27 cellular contexts compared by ENCODE assay signal in genomic region chr18:48889981-48890735, GRCh38.
DNase-seq lines count a peak whose midpoint lies in the region; ATAC-seq and TF ChIP-seq lines count a peak whose summit lies in the region.
"Had no signal": no experiment of that assay in that cellular context is flagged by ENCODE, and none has a peak within 500 bp of the region (broad histone marks: within the 10 kb centered on the region; RNA-seq: fewer than 3 reads in every experiment).

No MANE protein-coding gene starts in this region.

- H3K4me3 Mint-ChIP-seq in chondrocyte (ENCODE audit: unreplicated experiment) (no peak overlapping the region), type B pancreatic cell (peak overlapping the region; percentile 28)
- H3K4me3 Mint-ChIP-seq: B cell; immature natural killer cell; T-helper 1 cell treated with Interleukin-12 subunit alpha and Interleukin-12 subunit beta and Interleukin-4 antibody, amounts not matched to agents 30 μg/mL and 1 μg/mL, for 36 hours had no signal

- no peak overlapping the region for H3K9ac ChIP-seq in neuronal stem cell (ENCODE audit: low read depth, low read length, poor library complexity)

- H3K9me3 Mint-ChIP-seq in activated naive CD4-positive, alpha-beta T cell treated with anti-CD3 and anti-CD28 coated beads, Interleukin-2, amount 50 U/mL, for 72 hours, result no peaks in the 10 kb centered on the region
- H3K9me3 Mint-ChIP-seq in chondrocyte (ENCODE audit: low read depth), result no peaks in the 10 kb centered on the region
- no peaks in the 10 kb centered on the region for H3K9me3 Mint-ChIP-seq in type B pancreatic cell
- H3K9me3 Mint-ChIP-seq: immature natural killer cell; T-helper 1 cell treated with Interleukin-12 subunit alpha and Interleukin-12 subunit beta and Interleukin-4 antibody, amounts not matched to agents 30 μg/mL and 1 μg/mL, for 36 hours had no signal

- no peak overlapping the region for H2AFZ ChIP-seq in neuronal stem cell (ENCODE audit: low read length)

- no peak overlapping the region for H3K4me3 ChIP-seq in neuronal stem cell (ENCODE audit: low read length in 2 of 2)
- H3K4me3 ChIP-seq: ascending aorta, left ventricle myocardium inferior, Peyer's patch, SJCRH30, tibial nerve had no signal

- no peak overlapping the region for H2BK120ac ChIP-seq in neuronal stem cell (ENCODE audit: low read depth, low read length)

- H3K27me3 Mint-ChIP-seq in chondrocyte (ENCODE audit: low read depth) (no peaks in the 10 kb centered on the region), type B pancreatic cell (no peaks in the 10 kb centered on the region)
- H3K27me3 Mint-ChIP-seq: B cell had no signal

- peak; percentile 4 for DNase-seq in activated naive CD4-positive, alpha-beta T cell treated with anti-CD3 and anti-CD28 coated beads, Interleukin-2, amount 50 U/mL, for 16 hours
- DNase-seq in activated naive CD4-positive, alpha-beta T cell treated with anti-CD3 and anti-CD28 coated beads, Interleukin-2, amount 50 U/mL, for 72 hours (ENCODE audit: low spot score in 2 of 2), result no peak
- DNase-seq in chondrocyte (ENCODE audit: low spot score) (peak; percentile 42), neuronal stem cell (ENCODE audit: low spot score) (no peak), type B pancreatic cell (ENCODE audit: extremely low spot score, unreplicated experiment) (no peak), NCI-H1436 (lab: John Stamatoyannopoulos, UW) (no peak), T-helper 1 cell (no peak)
- DNase-seq: activated CD4-positive, alpha-beta T cell treated with anti-CD3 and anti-CD28 coated beads, Interleukin-2, amount 50 U/mL, for 1 hour; activated CD8-positive, alpha-beta memory T cell treated with anti-CD3 and anti-CD28 coated beads, Interleukin-2, amount 50 U/mL, for 48 hours; activated gamma-delta T cell treated with Interleukin-2 at 50 U/mL for 16 hours; COR-L47; immature natural killer cell; Kasumi-1; NCI-H1092; NCI-H2081; NCI-H446 treated with DMSO at 0.1 percent for 48 hours; NK-92 treated with Interleukin-12 subunit alpha and Interleukin-12 subunit beta, amount 100 ng/mL, for 24 hours; stimulated activated naive CD4-positive, alpha-beta T cell treated with Interleukin-2 at 50 U/mL for 16 hours had no signal

- H3K27ac Mint-ChIP-seq in activated naive CD4-positive, alpha-beta T cell treated with anti-CD3 and anti-CD28 coated beads, Interleukin-2, amount 50 U/mL, for 72 hours, result peak overlapping the region in 1 of 2 donors; percentile 28
- H3K27ac Mint-ChIP-seq in chondrocyte (ENCODE audit: unreplicated experiment) (peak overlapping the region; percentile 76), type B pancreatic cell (no peak overlapping the region)
- H3K27ac Mint-ChIP-seq: B cell; T-helper 1 cell treated with Interleukin-12 subunit alpha and Interleukin-12 subunit beta and Interleukin-4 antibody, amounts not matched to agents 30 μg/mL and 1 μg/mL, for 36 hours had no signal

- no peaks in the 10 kb centered on the region for H3K36me3 ChIP-seq in neuronal stem cell (replicated peaks in 1 of 2; ENCODE audit: control insufficient read depth in 2 of 2, insufficient read depth in 2 of 2, low read length in 2 of 2)
- H3K36me3 ChIP-seq: ascending aorta, left ventricle myocardium inferior, Peyer's patch, SJCRH30, tibial nerve had no signal

- no peak for TF ChIP-seq CTCF in chondrocyte (IDR thresholded peaks at IDR 0.05)
- TF ChIP-seq CTCF in type B pancreatic cell (conservative IDR thresholded peaks at IDR 0.05), result no peak

- no peak for ATAC-seq in activated naive CD4-positive, alpha-beta T cell treated with anti-CD3 and anti-CD28 coated beads, Interleukin-2, amount 50 U/mL, for 72 hours
- ATAC-seq in HG02571 (IDR thresholded peaks at IDR 0.05; ENCODE audit: unreplicated experiment), result no peak

- H3K23ac ChIP-seq in neuronal stem cell (ENCODE audit: low read depth, low read length, poor library complexity), result no peak overlapping the region

- peaks cover 0 to 14% (median 0%) of the 10 kb centered on the region in 3 experiments for H3K27me3 ChIP-seq in neuronal stem cell (ENCODE audit: control insufficient read depth in 3 of 3, insufficient read depth in 3 of 3, low read depth in 1 of 3, low read length in 3 of 3)
- H3K27me3 ChIP-seq: ascending aorta, Peyer's patch, SJCRH30, tibial nerve had no signal

- H3K9me3 ChIP-seq in neuronal stem cell (replicated peaks in 1 of 2; ENCODE audit: control insufficient read depth in 2 of 2, insufficient read depth in 1 of 2, low read depth in 1 of 2, low read length in 2 of 2), result no peaks in the 10 kb centered on the region
- H3K9me3 ChIP-seq: ascending aorta, left ventricle myocardium inferior, Peyer's patch, SJCRH30, tibial nerve had no signal

- H3K4me2 ChIP-seq in neuronal stem cell (ENCODE audit: insufficient read depth, low read length, poor library complexity, severe bottlenecking), result no peak overlapping the region

- no peaks in the 10 kb centered on the region for H3K79me1 ChIP-seq in neuronal stem cell (ENCODE audit: low read depth, low read length)

- no peak overlapping the region for H2BK12ac ChIP-seq in neuronal stem cell (ENCODE audit: low read length)

- no peaks in the 10 kb centered on the region for H3K36me3 Mint-ChIP-seq in activated naive CD4-positive, alpha-beta T cell treated with anti-CD3 and anti-CD28 coated beads, Interleukin-2, amount 50 U/mL, for 72 hours
- H3K36me3 Mint-ChIP-seq in chondrocyte (ENCODE audit: low read depth) (no peaks in the 10 kb centered on the region), type B pancreatic cell (no peaks in the 10 kb centered on the region)
- H3K36me3 Mint-ChIP-seq: immature natural killer cell had no signal

- H3K27ac ChIP-seq in neuronal stem cell (replicated peaks; ENCODE audit: low read length), result no peak overlapping the region
- H3K27ac ChIP-seq: left ventricle myocardium inferior, Peyer's patch, SJCRH30, tibial nerve, VCaP had no signal

- H2BK5ac ChIP-seq in neuronal stem cell (ENCODE audit: low read length), result peak overlapping the region; percentile 45

- H3K4ac ChIP-seq in neuronal stem cell (ENCODE audit: low read length), result no peak overlapping the region

- H3K4me1 ChIP-seq in neuronal stem cell (ENCODE audit: control insufficient read depth in 2 of 2, insufficient read depth in 1 of 2, low read depth in 1 of 2, low read length in 2 of 2), result peaks cover 22 to 30% of the 10 kb centered on the region in 2 donors

- peak overlapping the region; percentile 44 for H3K18ac ChIP-seq in neuronal stem cell (ENCODE audit: low read length)

- no peak overlapping the region for H4K8ac ChIP-seq in neuronal stem cell (ENCODE audit: low read depth, low read length)

- H3K14ac ChIP-seq in neuronal stem cell (ENCODE audit: low read length), result no peak overlapping the region

- peak overlapping the region; percentile 9 for H2AK5ac ChIP-seq in neuronal stem cell (ENCODE audit: low read depth, low read length)

- no CpG with 5 or more reads among the region's 13 CpGs for WGBS in neuronal stem cell (ENCODE audit: extremely low coverage in 2 of 2, insufficient read length in 2 of 2, insufficient replicate concordance in 1 of 2), 2 donors

- H3K4me1 Mint-ChIP-seq in chondrocyte (ENCODE audit: low read depth), result peaks cover 53% of the 10 kb centered on the region
- peaks cover 42% of the 10 kb centered on the region for H3K4me1 Mint-ChIP-seq in type B pancreatic cell (ENCODE audit: unreplicated experiment)
- H3K4me1 Mint-ChIP-seq: B cell had no signal

- no peak overlapping the region for H4K91ac ChIP-seq in neuronal stem cell (ENCODE audit: low read depth, low read length, poor library complexity)

- peak overlapping the region; percentile 35 for H2BK15ac ChIP-seq in neuronal stem cell (ENCODE audit: low read length)

Comparison
In these comparisons a context has a peak if more than half of its experiments do, and no peak if none do; other contexts are left out.
1. DNase-seq: peak in activated naive CD4-positive, alpha-beta T cell treated with anti-CD3 and anti-CD28 coated beads, Interleukin-2, amount 50 U/mL, for 16 hours (single experiment) and chondrocyte (single experiment); none in activated naive CD4-positive, alpha-beta T cell treated with anti-CD3 and anti-CD28 coated beads, Interleukin-2, amount 50 U/mL, for 72 hours (0 of 2), neuronal stem cell (single experiment), type B pancreatic cell (single experiment), NCI-H1436 (single experiment) and T-helper 1 cell (0 of 5).